Comparison of ENCODE assay signal across 18 cellular contexts in the genomic region with DNA sequence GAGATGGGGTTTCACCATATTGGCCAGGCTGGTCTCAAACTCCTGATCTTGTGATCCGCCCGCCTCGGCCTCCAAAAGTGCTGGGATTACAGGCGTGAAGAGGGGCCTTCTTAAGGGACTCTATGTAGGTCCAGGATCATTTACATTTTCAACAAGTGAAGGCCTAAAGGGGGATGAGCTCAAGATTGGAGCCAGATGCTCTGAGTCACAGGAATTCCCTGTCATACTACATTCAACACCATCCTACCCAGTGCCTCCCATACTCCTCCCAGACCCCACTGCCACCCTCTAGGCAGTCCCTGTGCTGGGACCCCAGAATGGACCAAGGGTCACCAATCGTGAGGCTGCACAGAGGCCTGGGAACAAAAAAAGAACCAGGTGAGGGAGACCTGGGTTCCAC. TPM values are rescaled to one million over a fixed set of nuclear protein-coding genes. Genes with fewer than 3 reads are reported as not detected.
DNase-seq lines count a peak whose midpoint lies in the region; ATAC-seq and TF ChIP-seq lines count a peak whose summit lies in the region.
"Had no signal": no experiment of that assay in that cellular context is flagged by ENCODE, and none has a peak within 500 bp of the region (broad histone marks: within the 10 kb centered on the region; RNA-seq: fewer than 3 reads in every experiment).

No MANE protein-coding gene starts in this region.

- H3K9ac ChIP-seq in GM23248 (no peak overlapping the region), SK-N-SH (no peak overlapping the region)

- CTCF ChIA-PET in SK-N-SH (lab: Yijun Ruan, JAX): interaction anchor here (1.2 to 1.4 kb wide), 2 partner anchors 13 to 26 kb away, joined by 3 to 4 read pairs; no protein-coding TSS in a partner anchor

- H3K27ac ChIP-seq in GM23248 (no peak overlapping the region), SK-N-SH (ENCODE audit: low read depth in 2 of 2, low read length in 1 of 2) (peak overlapping the region in 1 of 2 experiments; percentile 30; a peak in 2 of 4 replicates), foreskin keratinocyte (no peak overlapping the region), ovary (no peak overlapping the region)

- H3K4me3 ChIP-seq in GM23248: no peak overlapping the region
- no peak overlapping the region for H3K4me3 ChIP-seq in SK-N-SH (ENCODE audit: low read depth in 2 of 2, low read length in 1 of 2)
- no peak overlapping the region for H3K4me3 ChIP-seq in ovary
- H3K4me3 ChIP-seq: GM23338 had no signal

- H3K9me2 ChIP-seq in GM23248 (ENCODE audit: insufficient read depth): no peaks in the 10 kb centered on the region
- no peaks in the 10 kb centered on the region for H3K9me2 ChIP-seq in SK-N-SH

- H3K4me1 ChIP-seq in GM23248 (ENCODE audit: insufficient read depth) (peaks cover 22% of the 10 kb centered on the region), SK-N-SH (ENCODE audit: control insufficient read depth in 1 of 2, insufficient read depth in 2 of 2, low read depth in 1 of 2, low read length in 1 of 2) (peaks cover 0 to 19% of the 10 kb centered on the region in 2 experiments; a peak in 2 of 4 replicates), foreskin keratinocyte (peaks cover 4% of the 10 kb centered on the region), ovary (ENCODE audit: insufficient read depth) (peaks cover 1% of the 10 kb centered on the region)

- peaks cover 17% of the 10 kb centered on the region; the same call in 1 of the 2 replicates for H3F3A ChIP-seq in GM23248 (ENCODE audit: insufficient read depth)
- H3F3A ChIP-seq in SK-N-SH (replicated peaks; ENCODE audit: insufficient read depth): peaks cover 13% of the 10 kb centered on the region

- H2AFZ ChIP-seq in GM23248 (no peak overlapping the region), SK-N-SH (ENCODE audit: low read depth) (no peak overlapping the region)
- H2AFZ ChIP-seq: GM23338 had no signal

- peaks cover 9% of the 10 kb centered on the region for H3K4me1 Mint-ChIP-seq in activated T-cell treated with anti-CD3 and anti-CD28 coated beads, Interleukin-2, amount 50 U/mL, for 4 hours (ENCODE audit: low read depth)

- no peak overlapping the region for H3K4me2 ChIP-seq in GM23248 (ENCODE audit: unreplicated experiment)
- H3K4me2 ChIP-seq in SK-N-SH: no peak overlapping the region
- H3K4me2 ChIP-seq: GM23338 had no signal

- H3K36me3 Mint-ChIP-seq in activated T-cell treated with anti-CD3 and anti-CD28 coated beads, Interleukin-2, amount 50 U/mL, for 4 hours (ENCODE audit: insufficient read depth): no peaks in the 10 kb centered on the region

- intact Hi-C loops in ovary (cut with DNase I): no loop called here

- H4K20me1 ChIP-seq in GM23248 (ENCODE audit: insufficient read depth) (no peaks in the 10 kb centered on the region; the same call in 1 of the 2 replicates), SK-N-SH (ENCODE audit: insufficient read depth) (peaks cover 13% of the 10 kb centered on the region)

- no peak overlapping the region for H3K4me3 Mint-ChIP-seq in activated T-cell treated with anti-CD3 and anti-CD28 coated beads, Interleukin-2, amount 50 U/mL, for 4 hours
- H3K4me3 Mint-ChIP-seq: B cell, GM23338 had no signal

- no peak for TF ChIP-seq RAD21 in SK-N-SH (IDR thresholded peaks at IDR 0.05; ENCODE audit: low read length)

- H3K9me3 Mint-ChIP-seq in activated T-cell treated with anti-CD3 and anti-CD28 coated beads, Interleukin-2, amount 50 U/mL, for 4 hours: no peaks in the 10 kb centered on the region
- H3K9me3 Mint-ChIP-seq: GM23338 had no signal

- 92 to 95% methylated on average over 5 of the region's 5 CpGs for WGBS in GM23248 (ENCODE audit: low coverage in 1 of 2, low lambda C conversion rate in 2 of 2, missing lambda C conversion rate in 2 of 2), 2 experiments
- WGBS in SK-N-SH (ENCODE audit: low lambda C conversion rate): 86% methylated on average over 4 of the region's 5 CpGs
- WGBS in ovary, 3 donors: 93 to 98% (median 94%) methylated on average over 5 of the region's 5 CpGs

- no peaks in the 10 kb centered on the region for H3K9me3 ChIP-seq in GM23248 (ENCODE audit: low read depth)
- no peaks in the 10 kb centered on the region for H3K9me3 ChIP-seq in SK-N-SH
- no peaks in the 10 kb centered on the region for H3K9me3 ChIP-seq in ovary

- no peak for TF ChIP-seq CTCF in SK-N-SH (IDR thresholded peaks at IDR 0.05)
- no peak for TF ChIP-seq CTCF in foreskin keratinocyte (conservative IDR thresholded peaks at IDR 0.05)
- no peak for TF ChIP-seq CTCF in ovary (IDR thresholded peaks at IDR 0.05)

- H3K36me3 ChIP-seq in GM23248 (ENCODE audit: low read depth) (no peaks in the 10 kb centered on the region), SK-N-SH (replicated peaks in 1 of 2; ENCODE audit: control insufficient read depth in 1 of 2, insufficient read depth in 2 of 2, low read length in 1 of 2) (peaks cover 0 to 4% of the 10 kb centered on the region in 2 experiments), ovary (no peaks in the 10 kb centered on the region)

- H3K27me3 ChIP-seq in GM23248 (replicated peaks; ENCODE audit: insufficient read depth) (no peaks in the 10 kb centered on the region), SK-N-SH (ENCODE audit: insufficient read depth) (no peaks in the 10 kb centered on the region), foreskin keratinocyte (no peaks in the 10 kb centered on the region), ovary (no peaks in the 10 kb centered on the region)

- TF ChIP-seq POLR2A in ovary (IDR thresholded peaks at IDR 0.05): no peak

- DNase-seq in AG08395 (ENCODE audit: low spot score): peak; percentile 61
- DNase-seq in GM23248: peak; percentile 68
- DNase-seq in SK-N-SH: no peak
- no peak for DNase-seq in foreskin keratinocyte
- no peak for DNase-seq in DMS53 treated with DMSO at 0.1 percent for 48 hours (lab: John Stamatoyannopoulos, UW; ENCODE audit: unreplicated experiment)
- DNase-seq in ovary: no peak
- DNase-seq in activated T-cell treated with anti-CD3 and anti-CD28 coated beads, Interleukin-2, amount 50 U/mL, for 4 hours: no peak
- DNase-seq: Karpas-422, MM.1S, NCI-H187 treated with DMSO at 0.1 percent for 48 hours, NCI-H446 treated with DMSO at 0.1 percent for 48 hours, NCI-H748 treated with DMSO at 0.1 percent for 48 hours, PC-3, Right ventricle myocardium superior had no signal

- H3K79me2 ChIP-seq in GM23248 (ENCODE audit: insufficient read depth): peaks cover 100% of the 10 kb centered on the region
- peaks cover 97% of the 10 kb centered on the region for H3K79me2 ChIP-seq in SK-N-SH (ENCODE audit: insufficient read depth)

- no peak for TF ChIP-seq EP300 in SK-N-SH (IDR thresholded peaks at IDR 0.05; ENCODE audit: borderline replicate concordance in 1 of 2, low read depth in 1 of 2, low read length in 1 of 2)
- TF ChIP-seq EP300 in ovary (IDR thresholded peaks at IDR 0.05): no peak

- ATAC-seq in foreskin keratinocyte (peak; percentile 65), GM21737 (IDR thresholded peaks at IDR 0.05; ENCODE audit: unreplicated experiment) (no peak)
- no peak for ATAC-seq in activated T-cell treated with anti-CD3 and anti-CD28 coated beads, Interleukin-2, amount 50 U/mL, for 4 hours
- ATAC-seq: GM23338, HepG2, PC-3 had no signal

- in situ Hi-C loops in GM23248 (cut with MboI): no loop called here

- POLR2A ChIA-PET in SK-N-SH (lab: Yijun Ruan, JAX): no interaction called here

- H3K27me3 Mint-ChIP-seq in activated T-cell treated with anti-CD3 and anti-CD28 coated beads, Interleukin-2, amount 50 U/mL, for 4 hours (ENCODE audit: low read depth): no peaks in the 10 kb centered on the region
- H3K27me3 Mint-ChIP-seq: B cell had no signal

TF ChIP-seq in SK-N-SH, 30 proteins besides CTCF, POLR2A, EP300 and RAD21:
- TF ChIP-seq TAF1 (IDR thresholded peaks at IDR 0.05; ENCODE audit: borderline replicate concordance, low read depth, low read length): no peak
- no peak for TF ChIP-seq GATA2 (CRISPR knock-in tag; IDR thresholded peaks at IDR 0.05)
- TF ChIP-seq FOSL2 (IDR thresholded peaks at IDR 0.05; ENCODE audit: borderline replicate concordance, low read depth): peak; percentile 60; the same call in 1 of the 2 replicates
- peak; percentile 90 for TF ChIP-seq TCF12 (IDR thresholded peaks at IDR 0.05)
- no peak for TF ChIP-seq FOXJ3 (CRISPR knock-in tag; IDR thresholded peaks at IDR 0.05)
- TF ChIP-seq NRF1 (IDR thresholded peaks at IDR 0.05; ENCODE audit: low read depth, low read length): no peak
- 0 out of 2 replicates have a peak, but pooled peaks have one; percentile 24 for TF ChIP-seq JUND (IDR thresholded peaks at IDR 0.05)
- TF ChIP-seq, protein P1, sequence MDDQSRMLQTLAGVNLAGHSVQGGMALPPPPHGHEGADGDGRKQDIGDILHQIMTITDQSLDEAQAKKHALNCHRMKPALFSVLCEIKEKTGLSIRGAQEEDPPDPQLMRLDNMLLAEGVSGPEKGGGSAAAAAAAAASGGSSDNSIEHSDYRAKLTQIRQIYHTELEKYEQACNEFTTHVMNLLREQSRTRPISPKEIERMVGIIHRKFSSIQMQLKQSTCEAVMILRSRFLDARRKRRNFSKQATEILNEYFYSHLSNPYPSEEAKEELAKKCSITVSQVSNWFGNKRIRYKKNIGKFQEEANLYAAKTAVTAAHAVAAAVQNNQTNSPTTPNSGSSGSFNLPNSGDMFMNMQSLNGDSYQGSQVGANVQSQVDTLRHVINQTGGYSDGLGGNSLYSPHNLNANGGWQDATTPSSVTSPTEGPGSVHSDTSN (IDR thresholded peaks at IDR 0.05): peak; percentile 64

RNA-seq across cellular contexts. Expression of a gene that starts 29.9 kb away (rescaled TPM):
- 45.5 and 47.1 TPM in 2 replicates for total RNA-seq in GM23248 (2014; rRNA removed; shearing (Covaris generic))
- polyA plus RNA-seq in GM23248 (2016; fragmentation: Nextera tagmentation; extraction: Ambion mirVana): 33.3 and 34.2 TPM in 2 replicates
- 55.1 and 56.8 TPM in 2 replicates for polyA plus RNA-seq in SK-N-SH (2012; rRNA removed)
- polyA plus RNA-seq in SK-N-SH (2012; cell fraction: cytosol; rRNA removed): 28.3 and 39.7 TPM in 2 replicates
- 98.4 and 108 TPM in 2 replicates for polyA plus RNA-seq in SK-N-SH (2012; cell fraction: nucleus; rRNA removed)
- total RNA-seq in foreskin keratinocyte: 35.7 and 38.0 TPM in 2 replicates
- polyA plus RNA-seq in foreskin keratinocyte: 16.2 and 19.7 TPM in 2 replicates
- 10 to 100 TPM; 14.8 to 29.6 (median 18.7) TPM for total RNA-seq in ovary
- 10 to 100 TPM; 18.9 to 21.6 TPM for polyA plus RNA-seq in ovary
- total RNA-seq in activated T-cell treated with anti-CD3 and anti-CD28 coated beads, Interleukin-2, amount 50 U/mL, for 4 hours: 1 to 10 TPM; 3.6 to 9.9 (median 4.6) TPM

Comparison
In these comparisons a context has a peak if more than half of its experiments do, and no peak if none do; other contexts are left out.
1. DNase-seq: peak in AG08395 (single experiment) and GM23248 (single experiment); none in SK-N-SH (single experiment), foreskin keratinocyte (0 of 2), DMS53 treated with DMSO at 0.1 percent for 48 hours (single experiment), ovary (0 of 5) and activated T-cell treated with anti-CD3 and anti-CD28 coated beads, Interleukin-2, amount 50 U/mL, for 4 hours (single experiment).